22 cellular contexts compared by ENCODE assay signal in genomic region chr6:124676033-124676432, GRCh38.
DNase-seq lines count a peak whose midpoint lies in the region; ATAC-seq and TF ChIP-seq lines count a peak whose summit lies in the region.
"Had no signal": no experiment of that assay in that cellular context is flagged by ENCODE, and none has a peak within 500 bp of the region (broad histone marks: within the 10 kb centered on the region; RNA-seq: fewer than 3 reads in every experiment).

No MANE protein-coding gene starts in this region.

- no peaks in the 10 kb centered on the region for H3K4me1 ChIP-seq in foreskin keratinocyte
- H3K4me1 ChIP-seq in skeletal muscle satellite cell (ENCODE audit: control insufficient read depth, insufficient read depth, low read length): peaks cover 26% of the 10 kb centered on the region
- H3K4me1 ChIP-seq: right atrium auricular region had no signal

- H3K27ac ChIP-seq in brain microvascular endothelial cell: peak overlapping the region; percentile 52
- no peak overlapping the region for H3K27ac ChIP-seq in foreskin keratinocyte
- H3K27ac ChIP-seq: coronary artery, neutrophil, right atrium auricular region had no signal

- H3K9ac ChIP-seq in skeletal muscle satellite cell (ENCODE audit: low read depth, low read length): peak overlapping the region; percentile 74

- H3K4me2 ChIP-seq in skeletal muscle satellite cell (ENCODE audit: low read length): peak overlapping the region; percentile 45

- no peak for TF ChIP-seq CTCF in brain microvascular endothelial cell (IDR thresholded peaks at IDR 0.05; ENCODE audit: low read depth, low read length, missing control alignments)
- no peak for TF ChIP-seq CTCF in foreskin keratinocyte (conservative IDR thresholded peaks at IDR 0.05)

- H3K4me3 ChIP-seq in brain microvascular endothelial cell (ENCODE audit: low read depth, low read length): no peak overlapping the region
- H3K4me3 ChIP-seq in skeletal muscle satellite cell (ENCODE audit: low read length): peak overlapping the region; percentile 16
- H3K4me3 ChIP-seq: coronary artery, right atrium auricular region had no signal

- DNase-seq in HT1080 (ENCODE audit: low read depth): peak; percentile 19
- DNase-seq in brain microvascular endothelial cell: no peak
- peak; percentile 59 to 91 for DNase-seq in foreskin keratinocyte
- DNase-seq in SW480 (ENCODE audit: low spot score): no peak
- no peak for DNase-seq in medulla oblongata (ENCODE audit: extremely low spot score)
- DNase-seq: activated CD4-positive, alpha-beta T cell treated with anti-CD3 and anti-CD28 coated beads, Interleukin-2, amount 10 ng/mL, durations not matched to agents 24 days and 14 days; activated CD8-positive, alpha-beta memory T cell treated with anti-CD3 and anti-CD28 coated beads, Interleukin-2, amount 50 U/mL, for 48 hours; activated effector memory CD4-positive, alpha-beta T cell treated with anti-CD3 and anti-CD28 coated beads, Interleukin-2, amount 50 U/mL, for 16 hours; anterior cingulate cortex; KG1; left colon; NCI-H1092; NCI-H2081; NCI-H510A; RPMI8226; stimulated activated naive CD4-positive, alpha-beta T cell treated with Interleukin-2 at 50 U/mL for 16 hours; SW 1271 had no signal

- peaks cover 33% of the 10 kb centered on the region for H3K9me3 ChIP-seq in skeletal muscle satellite cell (replicated peaks; ENCODE audit: low read length)
- H3K9me3 ChIP-seq: neutrophil had no signal

- H3K36me3 ChIP-seq in brain microvascular endothelial cell (replicated peaks): no peaks in the 10 kb centered on the region
- no peaks in the 10 kb centered on the region for H3K36me3 ChIP-seq in skeletal muscle satellite cell (ENCODE audit: insufficient read depth, low read length)
- H3K36me3 ChIP-seq: neutrophil, right atrium auricular region had no signal

- H3K27me3 ChIP-seq in brain microvascular endothelial cell (replicated peaks) (no peaks in the 10 kb centered on the region), foreskin keratinocyte (no peaks in the 10 kb centered on the region), skeletal muscle satellite cell (ENCODE audit: control insufficient read depth, insufficient read depth, low read length) (no peaks in the 10 kb centered on the region)
- H3K27me3 ChIP-seq: neutrophil, right atrium auricular region had no signal

- no peak for ATAC-seq in foreskin keratinocyte
- no peak for ATAC-seq in GM19467 (IDR thresholded peaks at IDR 0.05; ENCODE audit: unreplicated experiment)
- ATAC-seq: left colon had no signal

- in situ Hi-C loops in brain microvascular endothelial cell (cut with HindIII; ENCODE audit: low pct_ligation_motif_present, low sequenced_read_pairs): no loop called here

Comparison
In these comparisons a context has a peak if more than half of its experiments do, and no peak if none do; other contexts are left out.
1. DNase-seq: peak in HT1080 (single experiment) and foreskin keratinocyte (2 of 2); none in brain microvascular endothelial cell (single experiment), SW480 (single experiment) and medulla oblongata (single experiment).